In genomic region chr16:29745853-29746345, GRCh38 we compare ENCODE assay signal across 8 cellular contexts. TPM values are rescaled to one million over a fixed set of nuclear protein-coding genes. Genes with fewer than 3 reads are reported as not detected.
DNase-seq lines count a peak whose midpoint lies in the region; ATAC-seq and TF ChIP-seq lines count a peak whose summit lies in the region.
"Had no signal": no experiment of that assay in that cellular context is flagged by ENCODE, and none has a peak within 500 bp of the region (broad histone marks: within the 10 kb centered on the region; RNA-seq: fewer than 3 reads in every experiment).

A gene with protein sequence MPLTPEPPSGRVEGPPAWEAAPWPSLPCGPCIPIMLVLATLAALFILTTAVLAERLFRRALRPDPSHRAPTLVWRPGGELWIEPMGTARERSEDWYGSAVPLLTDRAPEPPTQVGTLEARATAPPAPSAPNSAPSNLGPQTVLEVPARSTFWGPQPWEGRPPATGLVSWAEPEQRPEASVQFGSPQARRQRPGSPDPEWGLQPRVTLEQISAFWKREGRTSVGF (minus strand): TSS chr16:29745990. CDS start chr16:29744951, 1,039 bp downstream.

- no peak for TF ChIP-seq CTCF in esophagus squamous epithelium (IDR thresholded peaks at IDR 0.05)

- H3K27me3 ChIP-seq in esophagus squamous epithelium (peaks cover 0 to 39% (median 0%) of the 10 kb centered on the region in 4 donors), GM23248 (replicated peaks; ENCODE audit: insufficient read depth) (peaks cover 8% of the 10 kb centered on the region; the same call in 1 of the 2 replicates)
- H3K27me3 ChIP-seq: tibial nerve had no signal

- H3K9me3 ChIP-seq in esophagus squamous epithelium, result no peaks in the 10 kb centered on the region
- no peaks in the 10 kb centered on the region for H3K9me3 ChIP-seq in GM23248 (ENCODE audit: low read depth)
- H3K9me3 ChIP-seq: tibial nerve had no signal

- H3F3A ChIP-seq in GM23248 (ENCODE audit: insufficient read depth), result no peaks in the 10 kb centered on the region

- peak; percentile 85 for ATAC-seq in GM19452 (IDR thresholded peaks at IDR 0.05; ENCODE audit: unreplicated experiment)

- DNase-seq in Jurkat, Clone E6-1 (ENCODE audit: low read depth, low spot score), result peak; percentile 96
- peak; percentile 47 to 75 for DNase-seq in activated CD4-positive, alpha-beta T cell treated with anti-CD3 and anti-CD28 coated beads, Interleukin-2, amount 50 U/mL, for 24 hours (ENCODE audit: low read depth in 1 of 2, low spot score in 1 of 2)
- DNase-seq in esophagus squamous epithelium (lab: John Stamatoyannopoulos, UW) (peak; percentile 51), dermis blood vessel endothelial cell (no peak), GM23248 (no peak)
- peak; percentile 55 to 70 for DNase-seq in stimulated activated CD4-positive, alpha-beta T cell treated with anti-CD3 and anti-CD28 coated beads, Interleukin-1b, Interleukin-23, amount 100 ng/mL, for 4 hours (ENCODE audit: low read depth in 2 of 2)

- no peaks in the 10 kb centered on the region for H3K79me2 ChIP-seq in GM23248 (ENCODE audit: insufficient read depth)

- in situ Hi-C loops in GM23248 (cut with MboI), result no loop called here

- no peaks in the 10 kb centered on the region for H4K20me1 ChIP-seq in GM23248 (ENCODE audit: insufficient read depth)

- intact Hi-C loops in esophagus squamous epithelium (cut with DNase I), result no loop called here

- no peaks in the 10 kb centered on the region for H3K4me1 ChIP-seq in esophagus squamous epithelium
- no peaks in the 10 kb centered on the region for H3K4me1 ChIP-seq in GM23248 (ENCODE audit: insufficient read depth)
- H3K4me1 ChIP-seq: tibial nerve had no signal

- H2AFZ ChIP-seq in GM23248, result no peak within 1 kb of the TSS

- H3K9me2 ChIP-seq in GM23248 (ENCODE audit: insufficient read depth), result no peaks in the 10 kb centered on the region

- peak within 1 kb of the TSS; percentile 86 for H3K4me3 ChIP-seq in Jurkat, Clone E6-1 (ENCODE audit: low read length)
- H3K4me3 ChIP-seq in esophagus squamous epithelium, result peak within 1 kb of the TSS; percentile 19 to 59 (median 39)
- H3K4me3 ChIP-seq in GM23248, result no peak within 1 kb of the TSS

- H3K36me3 ChIP-seq in esophagus squamous epithelium, result no peaks in the 10 kb centered on the region
- no peaks in the 10 kb centered on the region for H3K36me3 ChIP-seq in GM23248 (ENCODE audit: low read depth)
- H3K36me3 ChIP-seq: tibial nerve had no signal

- H3K4me2 ChIP-seq in GM23248 (ENCODE audit: unreplicated experiment), result no peak within 1 kb of the TSS

- H3K27ac ChIP-seq in esophagus squamous epithelium, result peak within 1 kb of the TSS; percentile 18 to 72 (median 46)
- no peak within 1 kb of the TSS for H3K27ac ChIP-seq in GM23248

- WGBS in esophagus squamous epithelium, 2 donors, result 58 to 66% methylated on average over 3 to 5 of the region's 12 CpGs
- WGBS in GM23248 (ENCODE audit: low coverage in 1 of 2, low lambda C conversion rate in 2 of 2, missing lambda C conversion rate in 2 of 2), 2 experiments, result 78 to 80% methylated on average over 12 of the region's 12 CpGs

- peak in 1 of 4 donors; percentile 54 for TF ChIP-seq POLR2A in esophagus squamous epithelium (IDR thresholded peaks at IDR 0.05)

- H3K9ac ChIP-seq in GM23248, result no peak within 1 kb of the TSS

RNA-seq across cellular contexts. Expression of the gene that starts here (rescaled TPM):
- polyA plus RNA-seq in Jurkat, Clone E6-1 (2012; ENCODE audit: insufficient read depth, insufficient read length), result 6.1 TPM
- total RNA-seq in esophagus squamous epithelium, result 1 to 10 TPM in 3 of 4 donors, under 1 TPM in 1; 0.13 to 3.4 (median 1.6) TPM
- not detected in 2 replicates for total RNA-seq in dermis blood vessel endothelial cell
- total RNA-seq in GM23248 (2014; rRNA removed; shearing (Covaris generic)), result not detected in 2 replicates
- not detected in 2 replicates for polyA plus RNA-seq in GM23248 (2016; fragmentation: Nextera tagmentation; extraction: Ambion mirVana)

Comparison
In these comparisons a context has a peak if more than half of its experiments do, and no peak if none do; other contexts are left out.
1. DNase-seq: peak in Jurkat, Clone E6-1 (single experiment), activated CD4-positive, alpha-beta T cell treated with anti-CD3 and anti-CD28 coated beads, Interleukin-2, amount 50 U/mL, for 24 hours (2 of 2), esophagus squamous epithelium (single experiment) and stimulated activated CD4-positive, alpha-beta T cell treated with anti-CD3 and anti-CD28 coated beads, Interleukin-1b, Interleukin-23, amount 100 ng/mL, for 4 hours (2 of 2); none in dermis blood vessel endothelial cell (single experiment) and GM23248 (single experiment).